ENCODE assay signal across 29 cellular contexts in the genomic region with DNA sequence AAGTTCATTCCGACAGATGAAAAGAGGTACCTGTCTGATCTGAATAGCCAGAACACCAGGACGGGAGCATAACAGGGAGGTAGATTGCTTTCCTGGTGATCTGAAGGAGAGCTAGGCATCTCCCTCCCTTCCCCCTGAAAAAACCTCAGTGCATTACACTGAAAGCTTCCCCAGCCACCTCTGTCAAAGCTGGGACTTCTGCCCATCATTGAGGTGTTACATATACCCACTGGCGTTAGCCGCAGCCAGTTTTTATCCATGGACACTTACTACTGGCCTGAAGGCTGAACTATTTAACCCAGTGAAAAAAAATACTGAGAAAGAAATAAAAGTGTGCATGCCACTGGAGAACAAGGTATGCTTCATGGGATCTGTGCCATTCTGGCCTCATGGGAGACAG.
"Had no signal": no experiment of that assay in that cellular context is flagged by ENCODE, and none has a peak within 500 bp of the region (broad histone marks: within the 10 kb centered on the region; RNA-seq: fewer than 3 reads in every experiment).

No MANE protein-coding gene starts in this region.

- H3K4me1 ChIP-seq: esophagus muscularis mucosa, gastrocnemius medialis had no signal

- H3K36me3 ChIP-seq: brain microvascular endothelial cell, esophagus muscularis mucosa, gastrocnemius medialis had no signal

- H3K9me3 ChIP-seq: esophagus muscularis mucosa, gastrocnemius medialis had no signal

- ATAC-seq: activated CD4-positive, alpha-beta T cell treated with anti-CD3 and anti-CD28 coated beads for 36 hours; activated CD8-positive, alpha-beta memory T cell treated with anti-CD3 and anti-CD28 coated beads, Interleukin-2, amount 10 ng/mL, durations not matched to agents 7 days and 5 days; activated CD8-positive, alpha-beta T cell treated with anti-CD3 and anti-CD28 coated beads, Interleukin-2, amount 10 ng/mL, durations not matched to agents 7 days and 5 days; activated naive CD4-positive, alpha-beta T cell treated with anti-CD3 and anti-CD28 coated beads, Interleukin-2, amount 50 U/mL, for 72 hours; activated T-cell treated with anti-CD3 and anti-CD28 coated beads, Interleukin-2, amount 50 U/mL, for 72 hours; effector memory CD8-positive, alpha-beta T cell; foreskin keratinocyte; gastrocnemius medialis had no signal

- H3K27me3 ChIP-seq: brain microvascular endothelial cell, esophagus muscularis mucosa, foreskin keratinocyte, gastrocnemius medialis had no signal

- H3K27ac ChIP-seq: brain microvascular endothelial cell, esophagus muscularis mucosa, foreskin keratinocyte, gastrocnemius medialis had no signal

- H3K4me3 ChIP-seq: esophagus muscularis mucosa, gastrocnemius medialis had no signal

- DNase-seq: activated CD4-positive, alpha-beta memory T cell treated with anti-CD3 and anti-CD28 coated beads for 36 hours; activated CD4-positive, alpha-beta T cell treated with anti-CD3 and anti-CD28 coated beads for 36 hours; activated CD4-positive, alpha-beta T cell treated with anti-CD3 and anti-CD28 coated beads, Interleukin-2, amount 10 ng/mL, durations not matched to agents 24 days and 14 days; activated CD4-positive, CD25-positive, alpha-beta regulatory T cell; activated CD4-positive, CD25-positive, alpha-beta regulatory T cell treated with anti-CD3 and anti-CD28 coated beads, Interleukin-2, amount 50 U/mL, for 72 hours; activated CD8-positive, alpha-beta memory T cell treated with anti-CD3 and anti-CD28 coated beads, Interleukin-2, amount 10 ng/mL, durations not matched to agents 7 days and 5 days; activated CD8-positive, alpha-beta memory T cell treated with anti-CD3 and anti-CD28 coated beads, Interleukin-2, amount 50 U/mL, for 4 hours; activated CD8-positive, alpha-beta T cell treated with anti-CD3 and anti-CD28 coated beads, Interleukin-2, amount 10 ng/mL, durations not matched to agents 7 days and 5 days; activated gamma-delta T cell; activated naive CD4-positive, alpha-beta T cell; activated naive CD4-positive, alpha-beta T cell treated with anti-CD3 and anti-CD28 coated beads, Interleukin-2, amount 10 ng/mL, durations not matched to agents 7 days and 5 days; activated naive CD8-positive, alpha-beta T cell treated with anti-CD3 and anti-CD28 coated beads, Interleukin-2, amount 10 ng/mL, durations not matched to agents 7 days and 5 days; activated T-cell treated with anti-CD3 and anti-CD28 coated beads, Interleukin-2, amount 50 U/mL, for 1 hour; activated T-cell treated with anti-CD3 and anti-CD28 coated beads, Interleukin-2, amount 50 U/mL, for 72 hours; amniotic stem cell; anterior cingulate cortex; brain microvascular endothelial cell; caudate nucleus; cortex of kidney; dermis blood vessel endothelial cell; effector CD4-positive, alpha-beta T cell; effector memory CD8-positive, alpha-beta T cell; erythroblast; foreskin keratinocyte; gastrocnemius medialis; glutamatergic neuron; T-helper 2 cell had no signal
